Comparison of ENCODE assay signal across 8 cellular contexts in the genomic region with DNA sequence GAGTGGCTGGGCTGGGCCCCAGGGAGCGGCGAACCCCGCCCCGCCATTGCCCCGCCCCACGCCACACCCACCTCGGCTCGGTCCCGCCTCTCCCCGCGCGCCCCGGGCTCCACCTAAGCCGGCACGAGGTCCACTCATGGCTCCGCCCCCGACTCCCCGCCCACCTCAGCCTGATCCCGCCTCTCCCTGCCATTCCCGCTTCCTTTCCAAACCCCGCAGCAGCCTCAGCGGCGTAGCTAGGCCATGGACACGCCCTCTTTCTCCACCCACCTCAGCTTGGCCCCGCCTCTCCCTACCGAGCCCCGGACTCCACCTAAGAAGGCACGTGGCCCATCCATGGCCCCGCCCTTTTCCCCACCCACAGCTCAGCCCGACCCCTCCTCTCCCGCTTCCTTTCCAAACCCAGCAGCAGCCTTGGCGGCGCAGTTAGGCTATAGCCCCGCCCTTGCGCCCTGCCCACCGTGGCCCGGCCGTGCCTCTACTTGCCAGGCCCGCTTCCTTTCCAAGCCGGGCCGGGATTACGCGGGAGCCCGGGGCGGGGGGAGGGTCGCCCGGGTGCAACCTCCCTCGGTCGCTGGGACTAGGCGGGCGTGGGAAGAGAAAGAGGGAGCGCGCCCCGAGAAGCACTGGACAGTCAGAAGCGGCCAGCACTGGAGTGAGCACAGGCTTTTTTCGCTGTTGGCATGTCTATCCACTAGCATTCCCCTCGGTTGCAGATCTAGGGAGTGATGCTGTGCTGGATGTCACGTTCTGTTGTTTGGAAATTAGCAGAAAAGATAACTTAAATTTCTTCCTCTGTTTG. TPM values are rescaled to one million over a fixed set of nuclear protein-coding genes. Genes with fewer than 3 reads are reported as not detected.
A peak's percentile ranks its signal among the peaks of the same experiment; 100 is the strongest.
DNase-seq lines count a peak whose midpoint lies in the region; ATAC-seq, FAIRE-seq and TF ChIP-seq lines count a peak whose summit lies in the region.

A gene with protein sequence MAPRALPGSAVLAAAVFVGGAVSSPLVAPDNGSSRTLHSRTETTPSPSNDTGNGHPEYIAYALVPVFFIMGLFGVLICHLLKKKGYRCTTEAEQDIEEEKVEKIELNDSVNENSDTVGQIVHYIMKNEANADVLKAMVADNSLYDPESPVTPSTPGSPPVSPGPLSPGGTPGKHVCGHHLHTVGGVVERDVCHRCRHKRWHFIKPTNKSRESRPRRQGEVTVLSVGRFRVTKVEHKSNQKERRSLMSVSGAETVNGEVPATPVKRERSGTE (minus strand): TSS at position 4 of the 802 bp plus-strand sequence. CDS start 89 bp downstream, outside the sequence.

- peak within 1 kb of the TSS; percentile 79 for H3K4me2 ChIP-seq in DND-41 (ENCODE audit: insufficient read depth, low read length)

- intact Hi-C loops in activated T-helper 2 cell treated with anti-CD3 and anti-CD28 coated beads, Interferon-gamma antibody, Interleukin-2, Interleukin-4, amounts not matched to agents 10 μg/mL and 5 μg/mL and 100 μg/mL, durations not matched to agents 14 hours and 24 hours and 36 hours (cut with micrococcal nuclease), result loop anchor here (1.0 to 10.0 kb wide), 9 partner anchors 29 to 1951 kb away; a partner anchor contains a TSS

- peaks cover 36% of the 10 kb centered on the region for H3K79me2 ChIP-seq in DND-41 (ENCODE audit: insufficient read depth, low read length)

- H3K27me3 ChIP-seq in DND-41 (ENCODE audit: insufficient read depth, low read length, poor library complexity) (no peaks in the 10 kb centered on the region), RWPE2 (ENCODE audit: insufficient read depth, poor library complexity, severe bottlenecking) (no peaks in the 10 kb centered on the region)

- no peaks in the 10 kb centered on the region for H3K9me3 Mint-ChIP-seq in activated T-helper 2 cell treated with anti-CD3 and anti-CD28 coated beads, Interferon-gamma antibody, Interleukin-2, Interleukin-4, amounts not matched to agents 10 μg/mL and 5 μg/mL and 100 μg/mL, durations not matched to agents 14 hours and 24 hours and 36 hours
- peaks cover 0 to 1% (median 0%) of the 10 kb centered on the region in 7 donors for H3K9me3 Mint-ChIP-seq in naive B cell
- H3K9me3 Mint-ChIP-seq in stimulated activated effector memory CD8-positive, alpha-beta T cell treated with anti-CD3 and anti-CD28 coated beads, Interleukin-12 subunit alpha, Interleukin-12 subunit beta, amount 100 ng/mL, for 72 hours, result no peaks in the 10 kb centered on the region

- DNase-seq in DND-41 (peak; percentile 100), H54 (ENCODE audit: insufficient read length, low spot score) (peak; percentile 68), LoVo (ENCODE audit: low spot score) (peak; percentile 99), RWPE2 (ENCODE audit: low spot score) (peak; percentile 97), fibroblast of gingiva (ENCODE audit: low read depth) (peak; percentile 100), naive B cell (peak; percentile 89)
- DNase-seq in activated T-helper 2 cell treated with anti-CD3 and anti-CD28 coated beads, Interferon-gamma antibody, Interleukin-2, Interleukin-4, amounts not matched to agents 10 μg/mL and 5 μg/mL and 100 μg/mL, durations not matched to agents 14 hours and 24 hours and 36 hours (ENCODE audit: low spot score), result peak; percentile 99
- DNase-seq in stimulated activated effector memory CD8-positive, alpha-beta T cell treated with anti-CD3 and anti-CD28 coated beads, Interleukin-12 subunit alpha, Interleukin-12 subunit beta, amount 100 ng/mL, for 72 hours (ENCODE audit: low spot score in 2 of 2), result peak; percentile 96 to 100

- peak within 1 kb of the TSS; percentile 92 for H3K4me3 Mint-ChIP-seq in activated T-helper 2 cell treated with anti-CD3 and anti-CD28 coated beads, Interferon-gamma antibody, Interleukin-2, Interleukin-4, amounts not matched to agents 10 μg/mL and 5 μg/mL and 100 μg/mL, durations not matched to agents 14 hours and 24 hours and 36 hours (ENCODE audit: low read depth)
- peak within 1 kb of the TSS; percentile 92 to 98 (median 96) for H3K4me3 Mint-ChIP-seq in naive B cell
- H3K4me3 Mint-ChIP-seq in stimulated activated effector memory CD8-positive, alpha-beta T cell treated with anti-CD3 and anti-CD28 coated beads, Interleukin-12 subunit alpha, Interleukin-12 subunit beta, amount 100 ng/mL, for 72 hours, result peak within 1 kb of the TSS; percentile 88

- H3K4me3 ChIP-seq in DND-41 (ENCODE audit: low read depth in 1 of 2, low read length in 2 of 2) (peak within 1 kb of the TSS; percentile 68 to 82), RWPE2 (ENCODE audit: severe bottlenecking) (peak within 1 kb of the TSS; percentile 72)

- peak; percentile 52 for FAIRE-seq in H54 (lab: Jason Lieb, UNC)

- H3K36me3 Mint-ChIP-seq in activated T-helper 2 cell treated with anti-CD3 and anti-CD28 coated beads, Interferon-gamma antibody, Interleukin-2, Interleukin-4, amounts not matched to agents 10 μg/mL and 5 μg/mL and 100 μg/mL, durations not matched to agents 14 hours and 24 hours and 36 hours (ENCODE audit: low read depth), result peaks cover 26% of the 10 kb centered on the region
- no peaks in the 10 kb centered on the region for H3K36me3 Mint-ChIP-seq in naive B cell
- H3K36me3 Mint-ChIP-seq in stimulated activated effector memory CD8-positive, alpha-beta T cell treated with anti-CD3 and anti-CD28 coated beads, Interleukin-12 subunit alpha, Interleukin-12 subunit beta, amount 100 ng/mL, for 72 hours, result peaks cover 32% of the 10 kb centered on the region

- H3K27me3 Mint-ChIP-seq in activated T-helper 2 cell treated with anti-CD3 and anti-CD28 coated beads, Interferon-gamma antibody, Interleukin-2, Interleukin-4, amounts not matched to agents 10 μg/mL and 5 μg/mL and 100 μg/mL, durations not matched to agents 14 hours and 24 hours and 36 hours (ENCODE audit: low read depth), result peaks cover 11% of the 10 kb centered on the region
- peaks cover 0 to 13% (median 9%) of the 10 kb centered on the region in 3 donors for H3K27me3 Mint-ChIP-seq in naive B cell

- H3K9ac ChIP-seq in DND-41 (ENCODE audit: low read depth, low read length), result peak within 1 kb of the TSS; percentile 91

- H3K9me3 ChIP-seq in DND-41 (ENCODE audit: insufficient read depth, low read length, severe bottlenecking) (no peaks in the 10 kb centered on the region), RWPE2 (ENCODE audit: severe bottlenecking) (no peaks in the 10 kb centered on the region)

- ATAC-seq in DND-41 (ENCODE audit: insufficient read depth, low read depth), result peak; percentile 85
- ATAC-seq in RWPE2 (ENCODE audit: low read depth), result peak; percentile 83
- peak; percentile 78 to 79 for ATAC-seq in naive B cell (ENCODE audit: low read depth in 2 of 2)
- ATAC-seq in stimulated activated effector memory CD8-positive, alpha-beta T cell treated with anti-CD3 and anti-CD28 coated beads, Interleukin-12 subunit alpha, Interleukin-12 subunit beta, amount 100 ng/mL, for 72 hours, result peak; percentile 89

- H2AFZ ChIP-seq in DND-41 (ENCODE audit: low read depth, low read length), result peak within 1 kb of the TSS; percentile 91

- peak within 1 kb of the TSS; percentile 80 for H3K27ac ChIP-seq in DND-41 (ENCODE audit: low read length)
- peak within 1 kb of the TSS; percentile 67 for H3K27ac ChIP-seq in RWPE2 (ENCODE audit: poor library complexity, severe bottlenecking)

- H4K20me1 ChIP-seq in DND-41 (ENCODE audit: insufficient read depth, low read length), result peaks cover 11% of the 10 kb centered on the region; the same call in 1 of the 2 replicates

- TF ChIP-seq CTCF in DND-41 (IDR thresholded peaks at IDR 0.05; ENCODE audit: borderline replicate concordance, extremely low read depth, low read length, poor library complexity, severe bottlenecking) (no peak), RWPE2 (IDR thresholded peaks at IDR 0.05; ENCODE audit: poor library complexity, severe bottlenecking) (no peak)

- H3K36me3 ChIP-seq in DND-41 (ENCODE audit: insufficient read depth, low read length) (no peaks in the 10 kb centered on the region), RWPE2 (ENCODE audit: low read depth) (no peaks in the 10 kb centered on the region)

- H3K4me1 ChIP-seq in DND-41 (ENCODE audit: insufficient read depth, low read length) (peaks cover 24% of the 10 kb centered on the region), RWPE2 (ENCODE audit: insufficient read depth, poor library complexity, severe bottlenecking) (peaks cover 7% of the 10 kb centered on the region)

- peaks cover 34% of the 10 kb centered on the region for H3K4me1 Mint-ChIP-seq in activated T-helper 2 cell treated with anti-CD3 and anti-CD28 coated beads, Interferon-gamma antibody, Interleukin-2, Interleukin-4, amounts not matched to agents 10 μg/mL and 5 μg/mL and 100 μg/mL, durations not matched to agents 14 hours and 24 hours and 36 hours (ENCODE audit: low read depth)
- H3K4me1 Mint-ChIP-seq in naive B cell, result peaks cover 23 to 34% (median 33%) of the 10 kb centered on the region in 3 donors
- peaks cover 36% of the 10 kb centered on the region for H3K4me1 Mint-ChIP-seq in stimulated activated effector memory CD8-positive, alpha-beta T cell treated with anti-CD3 and anti-CD28 coated beads, Interleukin-12 subunit alpha, Interleukin-12 subunit beta, amount 100 ng/mL, for 72 hours

- TF ChIP-seq POLR2A in H54 (IDR thresholded peaks at IDR 0.05; ENCODE audit: low read depth, low read length), result peak; percentile 18; the same call in 1 of the 2 replicates

- H3K27ac Mint-ChIP-seq in activated T-helper 2 cell treated with anti-CD3 and anti-CD28 coated beads, Interferon-gamma antibody, Interleukin-2, Interleukin-4, amounts not matched to agents 10 μg/mL and 5 μg/mL and 100 μg/mL, durations not matched to agents 14 hours and 24 hours and 36 hours, result peak within 1 kb of the TSS; percentile 97
- H3K27ac Mint-ChIP-seq in naive B cell, result peak within 1 kb of the TSS; percentile 87 to 98 (median 94)
- peak within 1 kb of the TSS; percentile 94 for H3K27ac Mint-ChIP-seq in stimulated activated effector memory CD8-positive, alpha-beta T cell treated with anti-CD3 and anti-CD28 coated beads, Interleukin-12 subunit alpha, Interleukin-12 subunit beta, amount 100 ng/mL, for 72 hours

RNA-seq across cellular contexts. Expression of the gene that starts here (rescaled TPM):
- total RNA-seq in activated T-helper 2 cell treated with anti-CD3 and anti-CD28 coated beads, Interferon-gamma antibody, Interleukin-2, Interleukin-4, amounts not matched to agents 10 μg/mL and 5 μg/mL and 100 μg/mL, durations not matched to agents 14 hours and 24 hours and 36 hours, result 19.3 and 22.2 TPM in 2 replicates
- 1 to 10 TPM in 1 of 6 donors, under 1 TPM in 3, not detected in 2; 0.32 to 1.2 (median 0.59) TPM for polyA plus RNA-seq in naive B cell (ENCODE audit: low read depth in 6 of 6)

Comparison
In these comparisons a context has a peak if more than half of its experiments do, and no peak if none do; other contexts are left out.
1. Peak in every context shown above with its lines: DNase-seq, ATAC-seq, H3K4me3 ChIP-seq and H3K27ac ChIP-seq.